In genomic region chr11:55658608-55659007, GRCh38 we compare ENCODE assay signal across 1 cellular context.
TF ChIP-seq lines count a peak whose summit lies in the region.

No MANE protein-coding gene starts in this region.

TF ChIP-seq in SK-N-SH, 30 proteins besides CTCF, POLR2A, EP300 and RAD21 (continued from another document):
- no peak for TF ChIP-seq REST (IDR thresholded peaks at IDR 0.05; ENCODE audit: low read depth, low read length)
- no peak for TF ChIP-seq ELF1 (IDR thresholded peaks at IDR 0.05)
- TF ChIP-seq, protein P1, sequence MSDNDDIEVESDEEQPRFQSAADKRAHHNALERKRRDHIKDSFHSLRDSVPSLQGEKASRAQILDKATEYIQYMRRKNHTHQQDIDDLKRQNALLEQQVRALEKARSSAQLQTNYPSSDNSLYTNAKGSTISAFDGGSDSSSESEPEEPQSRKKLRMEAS (IDR thresholded peaks at IDR 0.05; ENCODE audit: low read depth), result no peak
- no peak for TF ChIP-seq PBX3 (IDR thresholded peaks at IDR 0.05)
- no peak for TF ChIP-seq GATA2 (CRISPR knock-in tag; IDR thresholded peaks at IDR 0.05)
- no peak for TF ChIP-seq RXRA (IDR thresholded peaks at IDR 0.05; ENCODE audit: borderline replicate concordance, low read depth)
- no peak for TF ChIP-seq EZH2phosphoT487 (IDR thresholded peaks at IDR 0.05; ENCODE audit: borderline replicate concordance, low read depth)
- no peak for TF ChIP-seq FOXM1 (IDR thresholded peaks at IDR 0.05; ENCODE audit: low read depth)
- TF ChIP-seq NRF1 (IDR thresholded peaks at IDR 0.05; ENCODE audit: low read depth, low read length), result no peak
- no peak for TF ChIP-seq TCF12 (IDR thresholded peaks at IDR 0.05)
